1 cellular context compared by ENCODE assay signal in the genomic region with DNA sequence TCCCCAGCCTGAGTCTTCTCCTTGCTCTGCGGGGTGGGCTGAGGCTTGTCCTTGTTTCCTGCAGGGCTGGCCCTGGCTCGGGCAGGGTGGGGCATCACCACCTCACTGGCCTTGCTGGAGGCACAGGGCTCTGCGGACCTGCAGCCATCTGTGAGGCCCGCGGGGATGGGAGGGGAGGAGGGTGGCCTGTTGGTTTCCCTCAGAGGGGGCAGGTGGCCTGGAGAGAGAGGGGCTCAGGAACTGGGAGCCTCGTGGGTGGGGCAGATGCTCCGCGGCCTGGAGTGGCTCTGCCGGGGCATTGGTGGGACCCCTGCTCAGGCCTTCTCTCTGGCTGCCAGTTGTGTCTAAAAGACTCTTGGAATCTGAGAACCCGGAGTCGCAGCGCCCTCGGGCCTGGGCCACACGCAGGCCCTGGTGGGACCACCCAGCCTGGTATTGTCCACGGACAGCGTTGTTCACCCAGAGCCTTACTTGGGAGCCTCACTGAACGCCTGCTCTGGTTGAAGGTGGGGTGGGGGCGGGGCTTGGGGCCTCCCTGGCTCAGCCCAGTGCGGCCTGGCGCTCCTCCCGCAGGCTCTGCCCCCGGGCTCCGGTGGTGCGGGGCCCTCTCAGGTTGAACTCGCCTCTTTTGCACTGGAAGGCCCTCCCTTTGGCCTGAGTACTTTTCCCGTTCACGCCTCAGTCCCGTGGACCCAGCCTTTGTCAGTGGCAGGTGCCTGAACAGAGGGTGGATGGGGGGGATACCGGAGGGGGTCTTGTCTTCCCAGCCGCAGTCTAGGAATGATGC.
TF ChIP-seq lines count a peak whose summit lies in the region.

No MANE protein-coding gene starts in this region.

TF ChIP-seq in GM23338, 12 proteins besides CTCF, POLR2A, EP300 and RAD21 (continued from another document):
- TF ChIP-seq, protein P1, sequence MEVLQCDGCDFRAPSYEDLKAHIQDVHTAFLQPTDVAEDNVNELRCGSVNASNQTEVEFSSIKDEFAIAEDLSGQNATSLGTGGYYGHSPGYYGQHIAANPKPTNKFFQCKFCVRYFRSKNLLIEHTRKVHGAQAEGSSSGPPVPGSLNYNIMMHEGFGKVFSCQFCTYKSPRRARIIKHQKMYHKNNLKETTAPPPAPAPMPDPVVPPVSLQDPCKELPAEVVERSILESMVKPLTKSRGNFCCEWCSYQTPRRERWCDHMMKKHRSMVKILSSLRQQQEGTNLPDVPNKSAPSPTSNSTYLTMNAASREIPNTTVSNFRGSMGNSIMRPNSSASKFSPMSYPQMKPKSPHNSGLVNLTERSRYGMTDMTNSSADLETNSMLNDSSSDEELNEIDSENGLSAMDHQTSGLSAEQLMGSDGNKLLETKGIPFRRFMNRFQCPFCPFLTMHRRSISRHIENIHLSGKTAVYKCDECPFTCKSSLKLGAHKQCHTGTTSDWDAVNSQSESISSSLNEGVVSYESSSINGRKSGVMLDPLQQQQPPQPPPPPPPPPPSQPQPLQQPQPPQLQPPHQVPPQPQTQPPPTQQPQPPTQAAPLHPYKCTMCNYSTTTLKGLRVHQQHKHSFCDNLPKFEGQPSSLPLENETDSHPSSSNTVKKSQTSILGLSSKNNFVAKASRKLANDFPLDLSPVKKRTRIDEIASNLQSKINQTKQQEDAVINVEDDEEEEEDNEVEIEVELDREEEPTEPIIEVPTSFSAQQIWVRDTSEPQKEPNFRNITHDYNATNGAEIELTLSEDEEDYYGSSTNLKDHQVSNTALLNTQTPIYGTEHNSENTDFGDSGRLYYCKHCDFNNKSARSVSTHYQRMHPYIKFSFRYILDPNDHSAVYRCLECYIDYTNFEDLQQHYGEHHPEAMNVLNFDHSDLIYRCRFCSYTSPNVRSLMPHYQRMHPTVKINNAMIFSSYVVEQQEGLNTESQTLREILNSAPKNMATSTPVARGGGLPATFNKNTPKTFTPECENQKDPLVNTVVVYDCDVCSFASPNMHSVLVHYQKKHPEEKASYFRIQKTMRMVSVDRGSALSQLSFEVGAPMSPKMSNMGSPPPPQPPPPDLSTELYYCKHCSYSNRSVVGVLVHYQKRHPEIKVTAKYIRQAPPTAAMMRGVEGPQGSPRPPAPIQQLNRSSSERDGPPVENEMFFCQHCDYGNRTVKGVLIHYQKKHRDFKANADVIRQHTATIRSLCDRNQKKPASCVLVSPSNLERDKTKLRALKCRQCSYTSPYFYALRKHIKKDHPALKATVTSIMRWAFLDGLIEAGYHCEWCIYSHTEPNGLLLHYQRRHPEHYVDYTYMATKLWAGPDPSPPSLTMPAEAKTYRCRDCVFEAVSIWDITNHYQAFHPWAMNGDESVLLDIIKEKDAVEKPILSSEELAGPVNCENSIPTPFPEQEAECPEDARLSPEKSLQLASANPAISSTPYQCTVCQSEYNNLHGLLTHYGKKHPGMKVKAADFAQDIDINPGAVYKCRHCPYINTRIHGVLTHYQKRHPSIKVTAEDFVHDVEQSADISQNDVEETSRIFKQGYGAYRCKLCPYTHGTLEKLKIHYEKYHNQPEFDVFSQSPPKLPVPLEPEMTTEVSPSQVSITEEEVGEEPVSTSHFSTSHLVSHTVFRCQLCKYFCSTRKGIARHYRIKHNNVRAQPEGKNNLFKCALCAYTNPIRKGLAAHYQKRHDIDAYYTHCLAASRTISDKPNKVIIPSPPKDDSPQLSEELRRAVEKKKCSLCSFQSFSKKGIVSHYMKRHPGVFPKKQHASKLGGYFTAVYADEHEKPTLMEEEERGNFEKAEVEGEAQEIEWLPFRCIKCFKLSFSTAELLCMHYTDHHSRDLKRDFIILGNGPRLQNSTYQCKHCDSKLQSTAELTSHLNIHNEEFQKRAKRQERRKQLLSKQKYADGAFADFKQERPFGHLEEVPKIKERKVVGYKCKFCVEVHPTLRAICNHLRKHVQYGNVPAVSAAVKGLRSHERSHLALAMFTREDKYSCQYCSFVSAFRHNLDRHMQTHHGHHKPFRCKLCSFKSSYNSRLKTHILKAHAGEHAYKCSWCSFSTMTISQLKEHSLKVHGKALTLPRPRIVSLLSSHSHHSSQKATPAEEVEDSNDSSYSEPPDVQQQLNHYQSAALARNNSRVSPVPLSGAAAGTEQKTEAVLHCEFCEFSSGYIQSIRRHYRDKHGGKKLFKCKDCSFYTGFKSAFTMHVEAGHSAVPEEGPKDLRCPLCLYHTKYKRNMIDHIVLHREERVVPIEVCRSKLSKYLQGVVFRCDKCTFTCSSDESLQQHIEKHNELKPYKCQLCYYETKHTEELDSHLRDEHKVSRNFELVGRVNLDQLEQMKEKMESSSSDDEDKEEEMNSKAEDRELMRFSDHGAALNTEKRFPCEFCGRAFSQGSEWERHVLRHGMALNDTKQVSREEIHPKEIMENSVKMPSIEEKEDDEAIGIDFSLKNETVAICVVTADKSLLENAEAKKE (CRISPR knock-in tag; IDR thresholded peaks at IDR 0.05), result no peak
- TF ChIP-seq NANOG (IDR thresholded peaks at IDR 0.05; ENCODE audit: borderline replicate concordance), result no peak
